In the genomic region with DNA sequence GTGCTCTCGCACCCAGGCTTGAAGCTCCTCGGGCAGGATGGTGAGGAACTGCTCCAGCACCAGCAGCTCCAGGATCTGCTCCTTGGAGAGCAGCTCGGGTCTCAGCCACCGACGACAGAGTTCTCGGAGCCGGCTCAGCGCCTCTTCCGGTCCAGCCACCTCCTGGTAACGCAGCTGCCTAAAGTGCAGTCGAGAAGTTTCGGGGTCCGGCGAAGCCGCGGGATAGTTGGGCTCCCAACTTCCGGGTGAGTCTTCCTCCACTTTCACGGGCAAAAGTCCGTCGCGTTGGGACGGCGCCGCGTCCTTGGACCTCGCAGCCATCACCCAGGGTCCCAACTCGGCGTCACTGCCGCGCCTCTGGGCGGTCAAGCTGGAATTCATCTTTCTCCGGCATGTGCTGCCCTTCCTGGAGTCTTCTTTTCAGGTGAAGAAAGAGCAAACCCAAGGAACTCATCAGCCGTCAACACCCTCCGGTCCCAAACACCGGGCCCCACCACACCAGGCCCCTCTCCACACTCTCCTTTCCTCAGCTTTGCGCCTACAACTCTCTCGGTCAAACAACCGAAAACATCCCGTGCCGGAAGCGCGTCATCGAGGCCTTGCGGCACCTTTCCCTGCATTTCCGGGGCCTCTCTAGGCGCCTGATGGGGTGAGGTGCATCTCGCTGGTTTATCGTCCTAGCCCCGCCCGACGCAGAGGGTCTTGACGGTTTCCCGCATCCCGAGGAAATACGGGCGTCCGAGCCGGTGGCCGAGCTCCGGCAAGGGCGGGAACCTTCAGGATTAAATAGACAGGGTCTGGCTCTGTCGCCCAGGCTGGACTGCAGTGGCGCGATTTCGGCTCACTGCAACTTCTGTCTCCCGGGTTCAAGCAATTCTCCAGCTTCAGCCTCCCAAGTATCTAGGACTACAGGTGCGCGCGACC, we compare ENCODE assay signal across 8 cellular contexts. TPM values are rescaled to one million over a fixed set of nuclear protein-coding genes. Genes with fewer than 3 reads are reported as not detected.
DNase-seq lines count a peak whose midpoint lies in the region; ATAC-seq and TF ChIP-seq lines count a peak whose summit lies in the region.

A gene (minus strand): TSS at position 569 of the 924 bp plus-strand sequence. CDS start 188 bp downstream, at position 381.

- BruUV-seq in Caco-2 (replicated peaks; lab: Mats Ljungman, UMichigan) (TSS peak; percentile 87), IMR-90 (replicated peaks; lab: Mats Ljungman, UMichigan) (TSS peak; percentile 73), PC-3 (replicated peaks; lab: Mats Ljungman, UMichigan) (TSS peak; percentile 89)

- H2AK5ac ChIP-seq in IMR-90 (ENCODE audit: low read depth, low read length), result peak within 1 kb of the TSS; percentile 57

- peak; percentile 41 for ATAC-seq in GM21423 (IDR thresholded peaks at IDR 0.05; ENCODE audit: unreplicated experiment)
- ATAC-seq in IMR-90 (ENCODE audit: low read depth), result peak; percentile 47
- peak; percentile 45 for ATAC-seq in PC-3

- H3K9me3 ChIP-seq in Caco-2, result peaks cover 5% of the 10 kb centered on the region; the same call in 1 of the 2 replicates
- peaks cover 4% of the 10 kb centered on the region for H3K9me3 ChIP-seq in IMR-90 (ENCODE audit: control insufficient read depth, insufficient read depth, low read length)
- no peaks in the 10 kb centered on the region for H3K9me3 ChIP-seq in PC-3 (ENCODE audit: low read length)
- H3K9me3 ChIP-seq in mononuclear cell (ENCODE audit: low read depth, low read length), result no peaks in the 10 kb centered on the region

- TF ChIP-seq RAD21 in IMR-90 (IDR thresholded peaks at IDR 0.05; ENCODE audit: low read length), result no peak

- no peaks in the 10 kb centered on the region for H3F3A ChIP-seq in PC-3 (ENCODE audit: low read length, unreplicated experiment)

- peak within 1 kb of the TSS; percentile 97 for H2AFZ ChIP-seq in IMR-90 (replicated peaks; ENCODE audit: low read length, poor library complexity)
- peak within 1 kb of the TSS; percentile 97 for H2AFZ ChIP-seq in PC-3 (ENCODE audit: low read length)

- H3K4me2 ChIP-seq in IMR-90 (ENCODE audit: low read depth, low read length), result peak within 1 kb of the TSS; percentile 96
- peak within 1 kb of the TSS; percentile 100 for H3K4me2 ChIP-seq in PC-3 (ENCODE audit: low read length)

- peaks cover 42% of the 10 kb centered on the region for H3K36me3 Mint-ChIP-seq in Caco-2 (ENCODE audit: insufficient read depth, unreplicated experiment)

- peak within 1 kb of the TSS; percentile 67 to 91 for H4K8ac ChIP-seq in IMR-90 (ENCODE audit: low read depth in 2 of 2, low read length in 2 of 2)

- peaks cover 49% of the 10 kb centered on the region for H3K79me2 ChIP-seq in PC-3 (ENCODE audit: low read length)

- peak within 1 kb of the TSS; percentile 81 for H3K4ac ChIP-seq in IMR-90 (ENCODE audit: low read depth, low read length)

- no peak within 1 kb of the TSS for H3K18ac ChIP-seq in IMR-90 (ENCODE audit: low read depth, low read length)

- H3K9ac ChIP-seq in IMR-90 (ENCODE audit: low read depth, low read length), result peak within 1 kb of the TSS; percentile 68
- peak within 1 kb of the TSS; percentile 85 for H3K9ac ChIP-seq in PC-3 (ENCODE audit: low read length)

- H2AK9ac ChIP-seq in IMR-90 (replicated peaks; ENCODE audit: low read depth, low read length, poor library complexity), result peak within 1 kb of the TSS; percentile 95

- H3K36me3 ChIP-seq in Caco-2 (ENCODE audit: control insufficient read depth, insufficient read depth, low read length) (peaks cover 3% of the 10 kb centered on the region; the same call in 1 of the 2 replicates), IMR-90 (ENCODE audit: control insufficient read depth, insufficient read depth, low read length) (peaks cover 12% of the 10 kb centered on the region), PC-3 (ENCODE audit: low read depth, low read length) (peaks cover 3% of the 10 kb centered on the region; the same call in 1 of the 2 replicates)

- H3K56ac ChIP-seq in IMR-90 (ENCODE audit: extremely low read depth, insufficient read depth, low read length), result peak within 1 kb of the TSS; percentile 74

- in situ Hi-C loops in IMR-90 (cut with MboI; ENCODE audit: low sequenced_read_pairs), result no loop called here

- H2BK20ac ChIP-seq in IMR-90 (ENCODE audit: low read depth, low read length), result no peak within 1 kb of the TSS

- POLR2A ChIA-PET in Caco-2 (lab: Charles Lee), result interaction anchor here (0.5 to 1.7 kb wide), 5 partner anchors 27 to 116 kb away, joined by 3 to 5 read pairs (median 4); a partner anchor contains a TSS
- POLR2A ChIA-PET in IMR-90 (lab: Charles Lee; ENCODE audit: unreplicated experiment), result interaction anchor here (0.6 kb wide), 1 partner anchor 11 kb away, joined by 7 read pairs; no protein-coding TSS in a partner anchor
- POLR2A ChIA-PET in PC-3 (lab: Charles Lee; ENCODE audit: unreplicated experiment), result interaction anchor here (0.6 kb wide), 3 partner anchors 26 to 519 kb away, joined by 3 to 5 read pairs (median 3); no protein-coding TSS in a partner anchor

- H4K91ac ChIP-seq in IMR-90 (ENCODE audit: insufficient read depth, low read depth, low read length), result peak within 1 kb of the TSS; percentile 66

- H3K14ac ChIP-seq in IMR-90 (replicated peaks; ENCODE audit: low read depth, low read length), result peak within 1 kb of the TSS; percentile 70

- no peaks in the 10 kb centered on the region for H3K9me2 ChIP-seq in PC-3 (replicated peaks; ENCODE audit: low read length)

- H4K5ac ChIP-seq in IMR-90 (ENCODE audit: low read depth, low read length), result peak within 1 kb of the TSS; percentile 39

- H3K27ac Mint-ChIP-seq in Caco-2 (ENCODE audit: unreplicated experiment), result peak within 1 kb of the TSS; percentile 97

- H3K23ac ChIP-seq in IMR-90 (ENCODE audit: low read depth, low read length), result peak within 1 kb of the TSS; percentile 81

- no peaks in the 10 kb centered on the region for H3K27me3 ChIP-seq in Caco-2 (replicated peaks; ENCODE audit: control insufficient read depth, insufficient read depth, low read length)
- no peaks in the 10 kb centered on the region for H3K27me3 ChIP-seq in IMR-90 (ENCODE audit: control insufficient read depth, insufficient read depth, low read length)
- no peaks in the 10 kb centered on the region for H3K27me3 ChIP-seq in PC-3 (ENCODE audit: low read length)
- H3K27me3 ChIP-seq in mononuclear cell (ENCODE audit: insufficient read depth, low read length), result no peaks in the 10 kb centered on the region

- H3K4me1 ChIP-seq in Caco-2 (no peaks in the 10 kb centered on the region), IMR-90 (ENCODE audit: control insufficient read depth, insufficient read depth, low read length) (peaks cover 3% of the 10 kb centered on the region), PC-3 (ENCODE audit: insufficient read depth, low read length) (0 out of 2 replicates have a peak, but pooled peaks cover 5% of the 10 kb centered on the region), mononuclear cell (ENCODE audit: insufficient read depth, low read length) (peaks cover 38% of the 10 kb centered on the region)

- H2BK120ac ChIP-seq in IMR-90 (ENCODE audit: low read depth, low read length), result 0 out of 2 replicates have a peak within 1 kb of the TSS, but pooled peaks have one; percentile 4

- TF ChIP-seq POLR2A in IMR-90 (IDR thresholded peaks at IDR 0.05; ENCODE audit: low read depth, low read length), result peak; percentile 95

- TF ChIP-seq CTCF in Caco-2 (IDR thresholded peaks at IDR 0.05; ENCODE audit: insufficient read depth in 1 of 2, low read depth in 1 of 2, low read length in 1 of 2, severe bottlenecking in 1 of 2, unreplicated experiment in 1 of 2) (no peak), IMR-90 (conservative IDR thresholded peaks at IDR 0.05; ENCODE audit: low read depth, low read length) (no peak), PC-3 (conservative IDR thresholded peaks at IDR 0.05; ENCODE audit: low read depth, low read length) (no peak)

- peaks cover 11% of the 10 kb centered on the region for H3K4me1 Mint-ChIP-seq in Caco-2 (ENCODE audit: low read depth, unreplicated experiment)

- WGBS in IMR-90 (ENCODE audit: extremely low coverage in 2 of 2, insufficient read length in 1 of 2), 2 experiments, result 0% methylated on average over 37 of the region's 69 CpGs; no CpG with 5 or more reads in 1 of the 2 experiments

- H3K9me3 Mint-ChIP-seq in Caco-2 (ENCODE audit: unreplicated experiment), result no peaks in the 10 kb centered on the region

- 0 out of 2 replicates have a peak, but pooled peaks cover 4% of the 10 kb centered on the region for H3K9me1 ChIP-seq in IMR-90 (ENCODE audit: insufficient read depth, low read length)

- peaks cover 11% of the 10 kb centered on the region; the same call in 1 of the 2 replicates for H4K20me1 ChIP-seq in IMR-90 (ENCODE audit: insufficient read depth, low read length)
- peaks cover 16% of the 10 kb centered on the region for H4K20me1 ChIP-seq in PC-3 (ENCODE audit: low read length)

- H3K27ac ChIP-seq in IMR-90 (ENCODE audit: insufficient read depth, low read length) (peak within 1 kb of the TSS; percentile 59), PC-3 (ENCODE audit: low read length) (peak within 1 kb of the TSS; percentile 63), epithelial cell of prostate (peak within 1 kb of the TSS; percentile 91)

- H3K79me1 ChIP-seq in IMR-90 (ENCODE audit: low read depth in 1 of 2, low read length in 2 of 2), result peaks cover 10 to 34% of the 10 kb centered on the region in 2 experiments

- CTCF ChIA-PET in Caco-2 (lab: Charles Lee) (interaction anchor here (1.2 kb wide), 1 partner anchor 27 kb away, joined by 3 read pairs; no protein-coding TSS in a partner anchor), IMR-90 (lab: Yijun Ruan, JAX) (interaction anchor here (0.6 kb wide), 1 partner anchor 577 kb away, joined by 3 read pairs; no protein-coding TSS in a partner anchor), PC-3 (lab: Charles Lee) (no interaction called here)

- H3K4me3 ChIP-seq in Caco-2 (ENCODE audit: low read depth, low read length) (peak within 1 kb of the TSS; percentile 87), IMR-90 (ENCODE audit: insufficient read depth, low read depth, low read length) (peak within 1 kb of the TSS; percentile 57), PC-3 (ENCODE audit: low read length) (peak within 1 kb of the TSS; percentile 97), mononuclear cell (ENCODE audit: low read length) (peak within 1 kb of the TSS; percentile 98)

- H3K4me3 Mint-ChIP-seq in Caco-2 (ENCODE audit: unreplicated experiment), result peak within 1 kb of the TSS; percentile 92

- peak; percentile 92 to 93 for DNase-seq in Caco-2
- DNase-seq in IMR-90, result peak; percentile 93
- DNase-seq in PC-3, result peak; percentile 89
- peak; percentile 85 for DNase-seq in activated T-cell treated with anti-CD3 and anti-CD28 coated beads for 48 hours (ENCODE audit: low read depth)
- DNase-seq in epithelial cell of prostate (ENCODE audit: low read depth, low spot score), result peak; percentile 53
- DNase-seq in stimulated activated CD8-positive, alpha-beta memory T cell treated with anti-CD3 and anti-CD28 coated beads, Interleukin-2, amount 100 ng/mL, for 48 hours (ENCODE audit: low read depth in 2 of 2), result peak; percentile 80 to 87

- H3K27me3 Mint-ChIP-seq in Caco-2 (ENCODE audit: insufficient read depth, unreplicated experiment), result no peaks in the 10 kb centered on the region

- H2BK5ac ChIP-seq in IMR-90 (ENCODE audit: low read depth, low read length, poor library complexity, severe bottlenecking), result peak within 1 kb of the TSS; percentile 34

- dilution Hi-C loops in IMR-90 (cut with HindIII; ENCODE audit: low sequenced_read_pairs, unreplicated experiment), result no loop called here

- intact Hi-C loops in Caco-2 (cut with micrococcal nuclease; ENCODE audit: unreplicated experiment), result loop anchor here (1.0 to 10.0 kb wide), 2 partner anchors 28 to 195 kb away; a partner anchor contains a TSS
- intact Hi-C loops in IMR-90 (cut with micrococcal nuclease), result loop anchor here (1.0 kb wide), 1 partner anchor 28 kb away; a partner anchor contains a TSS
- intact Hi-C loops in PC-3 (cut with micrococcal nuclease), result loop anchor here (1.0 kb wide), 1 partner anchor 116 kb away; a partner anchor contains a TSS

- H2BK15ac ChIP-seq in IMR-90 (ENCODE audit: low read depth, low read length), result no peak within 1 kb of the TSS

RNA-seq across cellular contexts. Expression of the gene that starts here (rescaled TPM):
- total RNA-seq in Caco-2 (2022) (29.6 and 31.8 TPM in 2 replicates), IMR-90 (2012; rRNA removed) (22.8 and 24.7 TPM in 2 replicates), PC-3 (2014; rRNA removed) (17.7 and 19.4 TPM in 2 replicates), mononuclear cell (198 TPM)
- 10.7 and 10.9 TPM in 2 replicates for polyA plus RNA-seq in IMR-90 (2012; rRNA removed)
- polyA plus RNA-seq in IMR-90 (2012; cell fraction: cytosol; rRNA removed), result 6.7 and 16.8 TPM in 2 replicates
- 7.9 and 16.6 TPM in 2 replicates for polyA plus RNA-seq in IMR-90 (2012; cell fraction: nucleus; rRNA removed; ENCODE audit: low replicate concordance)

Comparison
In these comparisons a context has a peak if more than half of its experiments do, and no peak if none do; other contexts are left out.
1. Peak in every context shown above with its lines: DNase-seq, ATAC-seq, H3K4me3 ChIP-seq and H3K27ac ChIP-seq.